In the genomic region with DNA sequence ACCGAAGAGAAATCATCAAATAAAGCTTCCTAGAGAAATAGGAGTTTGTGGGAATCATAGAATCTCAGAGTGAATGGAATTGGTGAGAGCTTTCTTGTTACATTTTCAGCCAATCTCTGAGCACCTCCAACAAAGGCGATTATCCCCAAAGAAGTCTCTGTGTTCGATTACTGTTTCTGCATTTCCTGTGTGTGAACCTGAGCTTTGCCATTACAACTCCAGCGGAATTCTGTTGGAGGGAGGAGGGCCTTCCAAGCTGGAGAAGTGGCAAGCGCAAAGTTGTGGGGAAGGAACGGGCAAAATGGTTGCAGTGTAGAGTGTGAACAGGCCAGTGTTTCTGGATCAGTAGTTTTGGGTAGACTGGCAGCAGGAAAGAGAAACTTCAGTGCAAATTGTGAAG, we compare ENCODE assay signal across 19 cellular contexts. TPM values are rescaled to one million over a fixed set of nuclear protein-coding genes. Genes with fewer than 3 reads are reported as not detected.
A peak's percentile ranks its signal among the peaks of the same experiment; 100 is the strongest.
DNase-seq lines count a peak whose midpoint lies in the region; ATAC-seq, FAIRE-seq and TF ChIP-seq lines count a peak whose summit lies in the region.
"Had no signal": no experiment of that assay in that cellular context is flagged by ENCODE, and none has a peak within 500 bp of the region (broad histone marks: within the 10 kb centered on the region; RNA-seq: fewer than 3 reads in every experiment).

No MANE protein-coding gene starts in this region.

- H4K5ac ChIP-seq in H1 (ENCODE audit: insufficient read length, low read depth, low read length), result no peak overlapping the region

- H4K8ac ChIP-seq in H1 (ENCODE audit: extremely low read depth, insufficient read depth, low read length) (no peak overlapping the region), trophoblast cell (ENCODE audit: low read depth, low read length) (no peak overlapping the region)

- H2AK5ac ChIP-seq in H1 (ENCODE audit: low read depth, low read length) (no peak overlapping the region), trophoblast cell (ENCODE audit: low read length) (no peak overlapping the region)

- TF ChIP-seq RAD21 in H1 (IDR thresholded peaks at IDR 0.05 in 1 of 2, conservative IDR thresholded peaks at IDR 0.05 in 1 of 2; ENCODE audit: low read depth in 2 of 2, low read length in 2 of 2), result no peak

- intact Hi-C loops in mucosa of descending colon (cut with DNase I, micrococcal nuclease), result no loop called here

- no peak overlapping the region for H2BK20ac ChIP-seq in H1 (ENCODE audit: low read length)

- TF ChIP-seq CTCF in GM23338 (conservative IDR thresholded peaks at IDR 0.05; ENCODE audit: low read depth in 2 of 2), result no peak
- no peak for TF ChIP-seq CTCF in H1 (IDR thresholded peaks at IDR 0.05; ENCODE audit: control extremely low read depth in 1 of 3, insufficient read depth in 1 of 3, low read depth in 1 of 3, low read length in 3 of 3)
- TF ChIP-seq CTCF in mesothelial cell of epicardium (IDR thresholded peaks at IDR 0.05; ENCODE audit: unreplicated experiment), result no peak
- no peak for TF ChIP-seq CTCF in mucosa of descending colon (IDR thresholded peaks at IDR 0.05)
- TF ChIP-seq CTCF in RWPE1 (conservative IDR thresholded peaks at IDR 0.05; ENCODE audit: low read depth), result no peak

- no peak overlapping the region for H3K4ac ChIP-seq in H1 (replicated peaks; ENCODE audit: insufficient read length, low read depth, low read length)
- H3K4ac ChIP-seq in trophoblast cell (ENCODE audit: low read depth, low read length), result no peak overlapping the region

- CTCF ChIA-PET in H1 (lab: Charles Lee; ENCODE audit: partially characterized antibody), result interaction anchor here (0.6 to 0.8 kb wide), 3 partner anchors 43 to 82 kb away, joined by 3 read pairs; no protein-coding TSS in a partner anchor
- CTCF ChIA-PET in RWPE1 (lab: Yijun Ruan, JAX), result no interaction called here

- peak; percentile 40; the same call in 1 of the 3 replicates for ATAC-seq in GM23338
- ATAC-seq in mucosa of descending colon, result no peak
- ATAC-seq: CD8-positive, alpha-beta T cell; GM12878 had no signal

- H3K27me3 ChIP-seq in GM23338 (ENCODE audit: insufficient read depth) (no peaks in the 10 kb centered on the region), H1 (replicated peaks in 1 of 4; ENCODE audit: control insufficient read depth in 3 of 4, extremely low read depth in 1 of 4, insufficient read depth in 3 of 4, low read length in 3 of 4) (no peaks in the 10 kb centered on the region), trophoblast cell (ENCODE audit: insufficient read depth, low read length) (no peaks in the 10 kb centered on the region)
- H3K27me3 ChIP-seq: BLaER1 treated with 17β-estradiol and CSF1 and Interleukin-3, amounts not matched to agents 10 nM and 100 nM had no signal

- no peak for TF ChIP-seq EP300 in H1 (IDR thresholded peaks at IDR 0.05; ENCODE audit: borderline replicate concordance in 1 of 2, low read depth in 2 of 2, low read length in 2 of 2)

- peaks cover 4% of the 10 kb centered on the region for H3K27me3 Mint-ChIP-seq in GM23338 (ENCODE audit: insufficient read depth, low read depth, poor library complexity)
- H3K27me3 Mint-ChIP-seq in mesothelial cell of epicardium (ENCODE audit: low read depth), result no peaks in the 10 kb centered on the region
- H3K27me3 Mint-ChIP-seq: B cell had no signal

- H2BK120ac ChIP-seq in H1 (replicated peaks; ENCODE audit: low read depth, low read length) (no peak overlapping the region), trophoblast cell (ENCODE audit: insufficient read depth, low read length, poor library complexity) (no peak overlapping the region)

- H3K27ac Mint-ChIP-seq in GM23338 (peak overlapping the region; percentile 43), mesothelial cell of epicardium (peak overlapping the region; percentile 31)
- H3K27ac Mint-ChIP-seq: B cell; CD8-positive, alpha-beta T cell had no signal

- no peak overlapping the region for H3K27ac ChIP-seq in GM23338 (ENCODE audit: low read depth)
- no peak overlapping the region for H3K27ac ChIP-seq in H1 (ENCODE audit: low read depth, low read length)
- H3K27ac ChIP-seq in trophoblast cell (ENCODE audit: low read depth, low read length), result no peak overlapping the region
- no peak overlapping the region for H3K27ac ChIP-seq in RWPE1
- H3K27ac ChIP-seq: 22Rv1; BLaER1 treated with 17β-estradiol and CSF1 and Interleukin-3, amounts not matched to agents 10 nM and 100 nM; HL-60 had no signal

- no peak overlapping the region for H3K4me3 ChIP-seq in GM23338
- no peak overlapping the region for H3K4me3 ChIP-seq in H1 (ENCODE audit: extremely low read depth in 1 of 4, insufficient read depth in 2 of 4, low read depth in 3 of 4, low read length in 4 of 4)
- H3K4me3 ChIP-seq in trophoblast cell (ENCODE audit: low read depth, low read length), result no peak overlapping the region
- no peak overlapping the region for H3K4me3 ChIP-seq in mucosa of descending colon
- H3K4me3 ChIP-seq: BLaER1 treated with 17β-estradiol and CSF1 and Interleukin-3, amounts not matched to agents 10 nM and 100 nM; GM12878 had no signal

- H2BK5ac ChIP-seq in H1 (ENCODE audit: low read depth, low read length) (no peak overlapping the region), trophoblast cell (ENCODE audit: low read depth, low read length, poor library complexity) (no peak overlapping the region)

- H2AFZ ChIP-seq in GM23338 (peak overlapping the region; percentile 84; the same call in 1 of the 2 replicates), H1 (ENCODE audit: low read length) (peak overlapping the region; percentile 81), trophoblast cell (ENCODE audit: insufficient read depth, low read length, poor library complexity) (no peak overlapping the region)

- 0 out of 2 replicates have a peak, but pooled peaks cover 2% of the 10 kb centered on the region for H3K23me2 ChIP-seq in H1 (ENCODE audit: low read depth, low read length)

- FAIRE-seq in H1 (lab: Jason Lieb, UNC), result no peak
- FAIRE-seq: GM12878 had no signal

- H3K14ac ChIP-seq in H1 (ENCODE audit: insufficient read length) (no peak overlapping the region), trophoblast cell (ENCODE audit: low read length) (no peak overlapping the region)

- POLR2A ChIA-PET in H1 (lab: Charles Lee; ENCODE audit: partially characterized antibody), result interaction anchor here (0.9 kb wide), 1 partner anchor 52 kb away, joined by 3 read pairs; no protein-coding TSS in a partner anchor
- POLR2A ChIA-PET in RWPE1 (lab: Yijun Ruan, JAX; ENCODE audit: low non-redundant PET), result no interaction called here

- no peak overlapping the region for H2BK12ac ChIP-seq in H1 (ENCODE audit: low read depth, low read length)
- H2BK12ac ChIP-seq in trophoblast cell (ENCODE audit: low read length), result no peak overlapping the region

- H3K36me3 Mint-ChIP-seq in GM23338 (ENCODE audit: low read depth) (peaks cover 7% of the 10 kb centered on the region; the same call in 1 of the 3 replicates), mesothelial cell of epicardium (peaks cover 7% of the 10 kb centered on the region)
- H3K36me3 Mint-ChIP-seq: CD8-positive, alpha-beta T cell had no signal

- no peak for TF ChIP-seq POLR2A in H1 (IDR thresholded peaks at IDR 0.05; ENCODE audit: control extremely low read depth in 1 of 2, low read depth in 2 of 2, low read length in 2 of 2)

- no peaks in the 10 kb centered on the region for H3F3A ChIP-seq in GM23338 (replicated peaks; ENCODE audit: low read depth)

- H3K9me3 Mint-ChIP-seq in GM23338, result 0 out of 3 replicates have a peak, but pooled peaks cover 9% of the 10 kb centered on the region
- H3K9me3 Mint-ChIP-seq in mesothelial cell of epicardium, result no peaks in the 10 kb centered on the region
- H3K9me3 Mint-ChIP-seq: CD8-positive, alpha-beta T cell had no signal

- H3K79me1 ChIP-seq in H1 (ENCODE audit: low read depth, low read length), result no peaks in the 10 kb centered on the region
- H3K79me1 ChIP-seq in trophoblast cell (ENCODE audit: low read length), result no peaks in the 10 kb centered on the region

- H3K4me1 ChIP-seq in GM23338 (ENCODE audit: insufficient read depth) (peaks cover 9% of the 10 kb centered on the region; the same call in 1 of the 2 replicates), H1 (replicated peaks in 1 of 4; ENCODE audit: control insufficient read depth in 3 of 4, insufficient read depth in 4 of 4, low read length in 3 of 4) (peaks cover 0 to 3% (median 0%) of the 10 kb centered on the region in 4 experiments; a peak in 2 of 7 replicates), trophoblast cell (ENCODE audit: control insufficient read depth in 1 of 2, insufficient read depth in 2 of 2, low read length in 2 of 2) (no peaks in the 10 kb centered on the region), mucosa of descending colon (ENCODE audit: low read depth) (no peaks in the 10 kb centered on the region)
- H3K4me1 ChIP-seq: BLaER1 treated with 17β-estradiol and CSF1 and Interleukin-3, amounts not matched to agents 10 nM and 100 nM had no signal

- H3K18ac ChIP-seq in H1 (ENCODE audit: extremely low read depth, low read length) (no peak overlapping the region), trophoblast cell (ENCODE audit: low read length) (no peak overlapping the region)

- H3K9ac ChIP-seq in H1 (replicated peaks in 1 of 4; ENCODE audit: extremely low read depth in 1 of 4, low read depth in 3 of 4, low read length in 3 of 4), result no peak overlapping the region
- H3K9ac ChIP-seq in trophoblast cell (ENCODE audit: low read length), result no peak overlapping the region
- H3K9ac ChIP-seq: BLaER1 treated with 17β-estradiol and CSF1 and Interleukin-3, amounts not matched to agents 10 nM and 100 nM had no signal

- H4K20me1 ChIP-seq in GM23338 (replicated peaks; ENCODE audit: insufficient read depth) (no peaks in the 10 kb centered on the region), H1 (replicated peaks in 1 of 2; ENCODE audit: control insufficient read depth in 1 of 2, insufficient read depth in 2 of 2, low read length in 2 of 2) (no peaks in the 10 kb centered on the region)
- H4K20me1 ChIP-seq: BLaER1 treated with 17β-estradiol and CSF1 and Interleukin-3, amounts not matched to agents 10 nM and 100 nM had no signal

- DNase-seq in GM23338 (ENCODE audit: low spot score) (peak; percentile 53), H1 (ENCODE audit: low read depth in 1 of 2, low spot score in 2 of 2) (no peak), mesothelial cell of epicardium (ENCODE audit: low spot score in 2 of 2, unreplicated experiment in 2 of 2) (no peak), trophoblast cell (no peak), mucosa of descending colon (no peak), cerebellum (ENCODE audit: low spot score) (no peak), RWPE1 (ENCODE audit: low spot score) (no peak)
- DNase-seq: Calu3; CD8-positive, alpha-beta T cell; DMS 273 treated with DMSO at 0.1 percent for 48 hours; DMS53; DND-41; EL; HCEC 1CT had no signal

- H3K9me2 ChIP-seq in GM23338 (ENCODE audit: insufficient read depth), result no peaks in the 10 kb centered on the region

- H3K9me3 ChIP-seq in H1 (ENCODE audit: insufficient read depth in 2 of 2, low read depth in 1 of 2, low read length in 1 of 2) (peaks cover 0 to 1% of the 10 kb centered on the region in 2 experiments; a peak in 1 of 4 replicates), trophoblast cell (ENCODE audit: insufficient read depth, low read depth, low read length) (no peaks in the 10 kb centered on the region), mucosa of descending colon (no peaks in the 10 kb centered on the region)

- peaks cover 11% of the 10 kb centered on the region for H3K4me1 Mint-ChIP-seq in GM23338
- H3K4me1 Mint-ChIP-seq in mesothelial cell of epicardium, result peaks cover 35% of the 10 kb centered on the region
- H3K4me1 Mint-ChIP-seq: B cell had no signal

- no peak overlapping the region for H4K12ac ChIP-seq in trophoblast cell (ENCODE audit: low read depth, low read length)

- H3K4me3 Mint-ChIP-seq in GM23338 (no peak overlapping the region), mesothelial cell of epicardium (no peak overlapping the region)
- H3K4me3 Mint-ChIP-seq: B cell; CD8-positive, alpha-beta T cell had no signal

- no peak overlapping the region for H3K23ac ChIP-seq in H1 (ENCODE audit: insufficient read length)
- peak overlapping the region; percentile 46 for H3K23ac ChIP-seq in trophoblast cell (ENCODE audit: low read length)

- H3K36me3 ChIP-seq in GM23338 (ENCODE audit: insufficient read depth), result no peaks in the 10 kb centered on the region
- no peaks in the 10 kb centered on the region for H3K36me3 ChIP-seq in H1 (ENCODE audit: control insufficient read depth in 2 of 4, insufficient read depth in 4 of 4, low read length in 3 of 4)
- no peaks in the 10 kb centered on the region for H3K36me3 ChIP-seq in trophoblast cell (ENCODE audit: control insufficient read depth in 1 of 2, insufficient read depth in 2 of 2, low read length in 2 of 2)
- no peaks in the 10 kb centered on the region for H3K36me3 ChIP-seq in mucosa of descending colon (ENCODE audit: low read depth)

- H3K56ac ChIP-seq in H1 (replicated peaks; ENCODE audit: insufficient read length, low read depth, low read length), result no peak overlapping the region

- H4K91ac ChIP-seq in H1 (replicated peaks; ENCODE audit: insufficient read length, low read length), result no peak overlapping the region
- H4K91ac ChIP-seq in trophoblast cell (ENCODE audit: low read depth, low read length), result no peak overlapping the region

- WGBS in H1 (ENCODE audit: extremely low coverage in 1 of 2, insufficient coverage in 1 of 2, insufficient read length in 1 of 2, insufficient replicate concordance in 2 of 2, low coverage in 1 of 2, low lambda C conversion rate in 2 of 2, missing lambda C conversion rate in 1 of 2), 2 experiments, result 69% methylated on average over 6 of the region's 6 CpGs; no CpG with 5 or more reads in 1 of the 2 experiments
- no CpG with 5 or more reads among the region's 6 CpGs for WGBS in trophoblast cell (ENCODE audit: extremely low coverage, insufficient coverage, insufficient read length)

- peak overlapping the region; percentile 18; the same call in 1 of the 2 replicates for H3K4me2 ChIP-seq in GM23338
- H3K4me2 ChIP-seq in H1 (ENCODE audit: insufficient read depth in 1 of 2, low read depth in 2 of 2, low read length in 2 of 2), result no peak overlapping the region
- H3K4me2 ChIP-seq in trophoblast cell (ENCODE audit: low read length), result no peak overlapping the region
- H3K4me2 ChIP-seq: BLaER1 treated with 17β-estradiol and CSF1 and Interleukin-3, amounts not matched to agents 10 nM and 100 nM had no signal

- no peak overlapping the region for H2BK15ac ChIP-seq in H1 (ENCODE audit: low read length)

- H3K79me2 ChIP-seq in GM23338 (replicated peaks; ENCODE audit: insufficient read depth), result no peaks in the 10 kb centered on the region
- H3K79me2 ChIP-seq in H1 (ENCODE audit: control insufficient read depth in 1 of 2, insufficient read depth in 2 of 2, low read length in 2 of 2), result no peaks in the 10 kb centered on the region
- no peaks in the 10 kb centered on the region for H3K79me2 ChIP-seq in trophoblast cell (ENCODE audit: control insufficient read depth, insufficient read depth, low read length, poor library complexity)

RNA-seq across cellular contexts. Expression of gene TMEM117, which starts 23.1 kb away (rescaled TPM):
- total RNA-seq in GM23338 (2014; rRNA removed; shearing (Covaris generic)), result 1.6 and 4.1 TPM in 2 replicates
- polyA plus RNA-seq in GM23338 (2016; fragmentation: Nextera tagmentation; extraction: Ambion mirVana) (0.94 and 1.5 TPM in 2 replicates), H1 (2011; rRNA removed) (0.31 and 0.80 TPM in 2 replicates)
- total RNA-seq in H1 (2021; fragmentation: NEBNext Ultra II Directional; extraction: Animal tissue kit (Norgen Biotek cat#: 25700)), result 1.4 TPM in 2 replicates
- polyA plus RNA-seq in H1 (2011; cell fraction: cytosol; rRNA removed), result 0.62 TPM
- 0.24 TPM for polyA plus RNA-seq in H1 (2011; cell fraction: nucleus; rRNA removed)
- polyA plus RNA-seq in H1 (2012, experiment 1 of 2), result 0.61 to 0.91 TPM (median 0.77 TPM) in 4 replicates
- polyA plus RNA-seq in H1 (2012, experiment 2 of 2), result 0.08 TPM
- 1.1 TPM for polyA plus RNA-seq in H1 (2013, experiment 1 of 2)
- 1.3 TPM for polyA plus RNA-seq in H1 (2013, experiment 2 of 2)
- polyA minus RNA-seq in H1 (2011; rRNA and poly(A)+ RNA removed), result 0.39 and 0.57 TPM in 2 replicates
- not detected for polyA minus RNA-seq in H1 (2011; cell fraction: cytosol; rRNA and poly(A)+ RNA removed)
- 2.7 TPM for polyA minus RNA-seq in H1 (2011; cell fraction: nucleus; rRNA and poly(A)+ RNA removed)
- total RNA-seq in mesothelial cell of epicardium (31.5 to 35.3 TPM (median 32.9 TPM) in 3 replicates), mucosa of descending colon (10 to 100 TPM; 10.1 to 15.2 (median 12.3) TPM), cerebellum (18.5 TPM)
- polyA plus RNA-seq in trophoblast cell (2013), result 5.0 and 5.5 TPM in 2 replicates

RNA-seq across cellular contexts. Expression of gene TWF1, which starts 52.9 kb away (rescaled TPM):
- total RNA-seq in GM23338 (2014; rRNA removed; shearing (Covaris generic)), result 40.4 and 52.1 TPM in 2 replicates
- polyA plus RNA-seq in GM23338 (2016; fragmentation: Nextera tagmentation; extraction: Ambion mirVana) (29.8 and 31.3 TPM in 2 replicates), H1 (2011; rRNA removed) (5.3 and 7.6 TPM in 2 replicates)
- total RNA-seq in H1 (2021; fragmentation: NEBNext Ultra II Directional; extraction: Animal tissue kit (Norgen Biotek cat#: 25700)), result 24.6 and 27.9 TPM in 2 replicates
- 9.9 TPM for polyA plus RNA-seq in H1 (2011; cell fraction: cytosol; rRNA removed)
- 4.5 TPM for polyA plus RNA-seq in H1 (2011; cell fraction: nucleus; rRNA removed)
- polyA plus RNA-seq in H1 (2012, experiment 1 of 2), result 7.4 to 16.2 TPM (median 8.9 TPM) in 4 replicates
- polyA plus RNA-seq in H1 (2012, experiment 2 of 2), result 1.5 TPM
- 18.2 TPM for polyA plus RNA-seq in H1 (2013, experiment 1 of 2)
- polyA plus RNA-seq in H1 (2013, experiment 2 of 2), result 19.0 TPM
- polyA minus RNA-seq in H1 (2011; rRNA and poly(A)+ RNA removed), result 7.4 and 17.5 TPM in 2 replicates
- 14.7 TPM for polyA minus RNA-seq in H1 (2011; cell fraction: cytosol; rRNA and poly(A)+ RNA removed)
- 26.1 TPM for polyA minus RNA-seq in H1 (2011; cell fraction: nucleus; rRNA and poly(A)+ RNA removed)
- total RNA-seq in mesothelial cell of epicardium (51.7 to 61.2 TPM (median 52.4 TPM) in 3 replicates), mucosa of descending colon (100 to 1,000 TPM; 108 to 124 (median 116) TPM), cerebellum (84.8 TPM)
- polyA plus RNA-seq in trophoblast cell (2013), result 63.9 and 65.5 TPM in 2 replicates
